9 cellular contexts compared by ENCODE assay signal in genomic region chr12:53938276-53939140, GRCh38. TPM values are rescaled to one million over a fixed set of nuclear protein-coding genes. Genes with fewer than 3 reads are reported as not detected.
DNase-seq lines count a peak whose midpoint lies in the region; ATAC-seq and TF ChIP-seq lines count a peak whose summit lies in the region.
"Had no signal": no experiment of that assay in that cellular context is flagged by ENCODE, and none has a peak within 500 bp of the region (broad histone marks: within the 10 kb centered on the region; RNA-seq: fewer than 3 reads in every experiment).

HOXC13 (plus strand) TSS chr12:53938831; CDS start chr12:53938907, 76 bp downstream.

- TF ChIP-seq POLR2A in adrenal gland (IDR thresholded peaks at IDR 0.05), result no peak

- H3K4me1 ChIP-seq in adrenal gland (replicated peaks in 1 of 2), result no peaks in the 10 kb centered on the region
- H3K4me1 ChIP-seq: BLaER1 treated with 17β-estradiol and CSF1 and Interleukin-3, amounts not matched to agents 10 nM and 100 nM had no signal

- H3K4me3 ChIP-seq in adrenal gland, result no peak within 1 kb of the TSS
- H3K4me3 ChIP-seq: BLaER1 treated with 17β-estradiol and CSF1 and Interleukin-3, amounts not matched to agents 10 nM and 100 nM had no signal

- intact Hi-C loops in adrenal gland (cut with DNase I), result no loop called here

- DNase-seq in activated CD4-positive, alpha-beta T cell treated with anti-CD3 and anti-CD28 coated beads for 24 hours (ENCODE audit: low read depth in 2 of 2), result peak; percentile 31 to 44
- DNase-seq in activated CD4-positive, alpha-beta T cell treated with anti-CD3 and anti-CD28 coated beads, Interleukin-2, amount 50 U/mL, for 1 hour, result no peak
- DNase-seq in NCI-H2227 treated with DMSO at 0.1 percent for 48 hours (lab: John Stamatoyannopoulos, UW), result peak; percentile 91
- DNase-seq in adrenal gland, result peak; percentile 23 to 68 (median 39)
- peak; percentile 15 for DNase-seq in medulla oblongata (ENCODE audit: extremely low spot score)
- peak; percentile 81 for DNase-seq in ureter (ENCODE audit: low spot score)
- no peak for DNase-seq in activated CD8-positive, alpha-beta memory T cell treated with anti-CD3 and anti-CD28 coated beads, Interleukin-2, amount 50 U/mL, for 48 hours

- 3 to 7% (median 4%) methylated on average over 29 to 56 of the region's 56 CpGs for WGBS in adrenal gland, 4 donors

- H3K36me3 ChIP-seq in adrenal gland (replicated peaks in 1 of 2), result no peaks in the 10 kb centered on the region
- H3K36me3 ChIP-seq: BLaER1 treated with 17β-estradiol and CSF1 and Interleukin-3, amounts not matched to agents 10 nM and 100 nM had no signal

- peaks cover 100% of the 10 kb centered on the region for H3K27me3 ChIP-seq in adrenal gland

- H3K27ac ChIP-seq in adrenal gland, result no peak within 1 kb of the TSS
- H3K27ac ChIP-seq: BLaER1 treated with 17β-estradiol and CSF1 and Interleukin-3, amounts not matched to agents 10 nM and 100 nM had no signal

- no peak for TF ChIP-seq CTCF in adrenal gland (IDR thresholded peaks at IDR 0.05)

- H3K9me3 ChIP-seq in adrenal gland (replicated peaks in 1 of 3), result no peaks in the 10 kb centered on the region

- no peak for ATAC-seq in GM21381 (IDR thresholded peaks at IDR 0.05; ENCODE audit: unreplicated experiment)

RNA-seq across cellular contexts. Expression of gene HOXC13, which starts in this region (rescaled TPM):
- total RNA-seq in adrenal gland (under 1 TPM in 1 of 8 donors, not detected in 7; 0.11 TPM), ureter (0.21 TPM)
- not detected for polyA plus RNA-seq in adrenal gland

Comparison
In these comparisons a context has a peak if more than half of its experiments do, and no peak if none do; other contexts are left out.
1. DNase-seq: peak in activated CD4-positive, alpha-beta T cell treated with anti-CD3 and anti-CD28 coated beads for 24 hours (2 of 2), NCI-H2227 treated with DMSO at 0.1 percent for 48 hours (single experiment) and medulla oblongata (single experiment); none in activated CD4-positive, alpha-beta T cell treated with anti-CD3 and anti-CD28 coated beads, Interleukin-2, amount 50 U/mL, for 1 hour (single experiment) and activated CD8-positive, alpha-beta memory T cell treated with anti-CD3 and anti-CD28 coated beads, Interleukin-2, amount 50 U/mL, for 48 hours (single experiment).
2. Peak in DNase-seq in adrenal gland; RNA of the gene not detected or under 1 TPM.
3. Peak in DNase-seq in ureter; RNA of the gene not detected or under 1 TPM.